In the genomic region with DNA sequence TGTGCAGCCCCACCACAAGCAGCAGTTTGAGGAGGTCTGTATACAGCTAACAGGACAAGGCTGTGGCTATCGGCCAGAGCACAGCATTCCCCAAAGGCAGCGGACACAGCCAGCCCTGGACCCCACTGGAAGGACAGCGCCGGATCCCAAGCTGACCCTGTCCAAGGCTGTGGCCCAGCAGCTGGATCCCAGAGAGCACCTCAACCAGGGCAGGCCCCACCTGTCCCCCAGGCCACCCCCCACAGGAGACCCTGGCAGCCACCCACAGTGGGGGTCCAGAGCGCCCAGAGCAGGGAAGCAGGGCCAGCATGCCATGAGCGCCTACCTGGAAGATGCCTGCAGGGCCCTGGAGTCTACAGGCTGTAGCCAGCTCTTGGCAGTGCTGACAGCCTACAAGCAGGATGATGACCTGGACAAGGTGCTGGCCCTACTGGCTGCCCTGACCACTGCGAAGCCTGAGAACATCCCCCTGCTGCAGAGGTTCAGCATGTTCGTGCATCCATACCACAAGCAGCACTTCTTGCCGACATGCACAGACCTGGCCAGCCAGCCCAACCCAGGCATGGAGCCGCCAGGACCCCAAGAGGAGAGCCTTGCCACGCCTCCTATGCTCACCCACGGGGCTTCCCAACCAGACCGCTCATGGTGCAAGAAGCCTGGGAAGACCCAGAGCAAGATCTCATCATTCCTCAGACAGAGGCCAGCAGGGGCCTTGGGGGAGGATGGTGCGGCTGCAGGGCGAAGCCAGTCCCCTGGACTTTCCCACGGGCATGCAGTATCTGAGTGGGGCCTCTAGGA, we compare ENCODE assay signal across 1 cellular context.
TF ChIP-seq lines count a peak whose summit lies in the region.

No MANE protein-coding gene starts in this region.

TF ChIP-seq in K562, 482 proteins besides CTCF, POLR2A, EP300 and RAD21 (continued from another document):
- TF ChIP-seq, protein P1, sequence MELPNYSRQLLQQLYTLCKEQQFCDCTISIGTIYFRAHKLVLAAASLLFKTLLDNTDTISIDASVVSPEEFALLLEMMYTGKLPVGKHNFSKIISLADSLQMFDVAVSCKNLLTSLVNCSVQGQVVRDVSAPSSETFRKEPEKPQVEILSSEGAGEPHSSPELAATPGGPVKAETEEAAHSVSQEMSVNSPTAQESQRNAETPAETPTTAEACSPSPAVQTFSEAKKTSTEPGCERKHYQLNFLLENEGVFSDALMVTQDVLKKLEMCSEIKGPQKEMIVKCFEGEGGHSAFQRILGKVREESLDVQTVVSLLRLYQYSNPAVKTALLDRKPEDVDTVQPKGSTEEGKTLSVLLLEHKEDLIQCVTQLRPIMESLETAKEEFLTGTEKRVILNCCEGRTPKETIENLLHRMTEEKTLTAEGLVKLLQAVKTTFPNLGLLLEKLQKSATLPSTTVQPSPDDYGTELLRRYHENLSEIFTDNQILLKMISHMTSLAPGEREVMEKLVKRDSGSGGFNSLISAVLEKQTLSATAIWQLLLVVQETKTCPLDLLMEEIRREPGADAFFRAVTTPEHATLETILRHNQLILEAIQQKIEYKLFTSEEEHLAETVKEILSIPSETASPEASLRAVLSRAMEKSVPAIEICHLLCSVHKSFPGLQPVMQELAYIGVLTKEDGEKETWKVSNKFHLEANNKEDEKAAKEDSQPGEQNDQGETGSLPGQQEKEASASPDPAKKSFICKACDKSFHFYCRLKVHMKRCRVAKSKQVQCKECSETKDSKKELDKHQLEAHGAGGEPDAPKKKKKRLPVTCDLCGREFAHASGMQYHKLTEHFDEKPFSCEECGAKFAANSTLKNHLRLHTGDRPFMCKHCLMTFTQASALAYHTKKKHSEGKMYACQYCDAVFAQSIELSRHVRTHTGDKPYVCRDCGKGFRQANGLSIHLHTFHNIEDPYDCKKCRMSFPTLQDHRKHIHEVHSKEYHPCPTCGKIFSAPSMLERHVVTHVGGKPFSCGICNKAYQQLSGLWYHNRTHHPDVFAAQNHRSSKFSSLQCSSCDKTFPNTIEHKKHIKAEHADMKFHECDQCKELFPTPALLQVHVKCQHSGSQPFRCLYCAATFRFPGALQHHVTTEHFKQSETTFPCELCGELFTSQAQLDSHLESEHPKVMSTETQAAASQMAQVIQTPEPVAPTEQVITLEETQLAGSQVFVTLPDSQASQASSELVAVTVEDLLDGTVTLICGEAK (IDR thresholded peaks at IDR 0.05) = no peak
- TF ChIP-seq, protein P1 (CRISPR knock-in tag; IDR thresholded peaks at IDR 0.05) = no peak
